Comparison of ENCODE assay signal across 8 cellular contexts in the genomic region with DNA sequence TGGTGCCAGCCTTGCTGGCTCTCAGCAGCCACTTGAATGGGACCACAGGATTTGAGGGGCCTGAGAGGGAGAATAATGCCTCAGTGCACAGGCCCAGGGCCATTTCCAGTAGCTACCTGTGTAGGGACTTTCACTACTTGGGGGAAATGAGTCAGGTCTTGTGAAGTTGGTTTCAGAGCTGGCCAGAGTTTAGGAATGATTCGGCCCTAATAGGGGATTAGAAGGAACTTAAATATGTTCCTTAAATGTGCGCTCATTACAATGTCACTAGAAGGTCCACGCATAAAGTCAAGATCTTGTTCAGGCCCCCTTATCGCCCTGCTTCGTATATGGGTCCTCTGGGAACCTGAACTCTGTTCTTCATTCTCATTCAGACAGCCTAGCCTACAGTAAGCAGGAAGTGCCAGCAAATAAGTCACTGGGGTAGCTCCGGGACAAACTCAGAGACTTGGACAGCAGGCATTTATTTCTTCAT. TPM values are rescaled to one million over a fixed set of nuclear protein-coding genes. Genes with fewer than 3 reads are reported as not detected.
DNase-seq lines count a peak whose midpoint lies in the region; ATAC-seq and TF ChIP-seq lines count a peak whose summit lies in the region.
"Had no signal": no experiment of that assay in that cellular context is flagged by ENCODE, and none has a peak within 500 bp of the region (broad histone marks: within the 10 kb centered on the region; RNA-seq: fewer than 3 reads in every experiment).

No MANE protein-coding gene starts in this region.

- no peak overlapping the region for H2BK15ac ChIP-seq in neuronal stem cell (ENCODE audit: low read length)

- H2BK5ac ChIP-seq in neuronal stem cell (ENCODE audit: low read length), result no peak overlapping the region

- no peak overlapping the region for H3K4me2 ChIP-seq in neuronal stem cell (ENCODE audit: insufficient read depth, low read length, poor library complexity, severe bottlenecking)

- WGBS in neuronal stem cell (ENCODE audit: extremely low coverage in 2 of 2, insufficient read length in 2 of 2, insufficient replicate concordance in 1 of 2), 2 donors, result no CpG with 5 or more reads among the region's 6 CpGs

- H3K27ac ChIP-seq in RWPE2 (ENCODE audit: poor library complexity, severe bottlenecking), result no peak overlapping the region
- H3K27ac ChIP-seq in neuronal stem cell (replicated peaks; ENCODE audit: low read length), result no peak overlapping the region
- H3K27ac ChIP-seq: neutrophil had no signal

- no peak overlapping the region for H2AK5ac ChIP-seq in neuronal stem cell (ENCODE audit: low read depth, low read length)

- H3K4me3 ChIP-seq in RWPE2 (ENCODE audit: severe bottlenecking) (no peak overlapping the region), neuronal stem cell (ENCODE audit: low read length in 2 of 2) (no peak overlapping the region)

- no peak overlapping the region for H2BK120ac ChIP-seq in neuronal stem cell (ENCODE audit: low read depth, low read length)

- H3K79me1 ChIP-seq in neuronal stem cell (ENCODE audit: low read depth, low read length), result no peaks in the 10 kb centered on the region

- H4K91ac ChIP-seq in neuronal stem cell (ENCODE audit: low read depth, low read length, poor library complexity), result no peak overlapping the region

- H3K36me3 ChIP-seq in RWPE2 (ENCODE audit: low read depth) (no peaks in the 10 kb centered on the region), neuronal stem cell (replicated peaks in 1 of 2; ENCODE audit: control insufficient read depth in 2 of 2, insufficient read depth in 2 of 2, low read length in 2 of 2) (no peaks in the 10 kb centered on the region)
- H3K36me3 ChIP-seq: neutrophil had no signal

- ATAC-seq in GM18868 (IDR thresholded peaks at IDR 0.05; ENCODE audit: unreplicated experiment) (peak; percentile 70), HG02610 (IDR thresholded peaks at IDR 0.05; ENCODE audit: unreplicated experiment) (peak; percentile 61), RWPE2 (ENCODE audit: low read depth) (peak; percentile 25; the same call in 1 of the 3 replicates), HG03280 (IDR thresholded peaks at IDR 0.05; ENCODE audit: unreplicated experiment) (no peak)

- no peak overlapping the region for H4K8ac ChIP-seq in neuronal stem cell (ENCODE audit: low read depth, low read length)

- no peak overlapping the region for H3K18ac ChIP-seq in neuronal stem cell (ENCODE audit: low read length)

- no peak for TF ChIP-seq CTCF in RWPE2 (IDR thresholded peaks at IDR 0.05; ENCODE audit: poor library complexity, severe bottlenecking)

- H3K9me3 ChIP-seq in RWPE2 (ENCODE audit: severe bottlenecking), result no peaks in the 10 kb centered on the region
- no peaks in the 10 kb centered on the region for H3K9me3 ChIP-seq in neuronal stem cell (replicated peaks in 1 of 2; ENCODE audit: control insufficient read depth in 2 of 2, insufficient read depth in 1 of 2, low read depth in 1 of 2, low read length in 2 of 2)
- H3K9me3 ChIP-seq: neutrophil had no signal

- H3K4ac ChIP-seq in neuronal stem cell (ENCODE audit: low read length), result no peak overlapping the region

- no peak overlapping the region for H3K9ac ChIP-seq in neuronal stem cell (ENCODE audit: low read depth, low read length, poor library complexity)

- H3K27me3 ChIP-seq in RWPE2 (ENCODE audit: insufficient read depth, poor library complexity, severe bottlenecking) (no peaks in the 10 kb centered on the region), neuronal stem cell (ENCODE audit: control insufficient read depth in 3 of 3, insufficient read depth in 3 of 3, low read depth in 1 of 3, low read length in 3 of 3) (peaks cover 0 to 19% (median 0%) of the 10 kb centered on the region in 3 experiments)

- H3K4me1 ChIP-seq in RWPE2 (ENCODE audit: insufficient read depth, poor library complexity, severe bottlenecking) (peaks cover 2% of the 10 kb centered on the region), neuronal stem cell (ENCODE audit: control insufficient read depth in 2 of 2, insufficient read depth in 1 of 2, low read depth in 1 of 2, low read length in 2 of 2) (no peaks in the 10 kb centered on the region)

- DNase-seq in RWPE2 (ENCODE audit: low spot score), result no peak
- no peak for DNase-seq in neuronal stem cell (ENCODE audit: low spot score)
- no peak for DNase-seq in GF-D8 (lab: John Stamatoyannopoulos, UW)
- no peak for DNase-seq in HT-29 (ENCODE audit: low spot score)

- no peak overlapping the region for H3K14ac ChIP-seq in neuronal stem cell (ENCODE audit: low read length)

- H3K23ac ChIP-seq in neuronal stem cell (ENCODE audit: low read depth, low read length, poor library complexity), result no peak overlapping the region

- H2AFZ ChIP-seq in neuronal stem cell (ENCODE audit: low read length), result peak overlapping the region; percentile 30

- H2BK12ac ChIP-seq in neuronal stem cell (ENCODE audit: low read length), result no peak overlapping the region

RNA-seq across cellular contexts. Expression of gene AKR1A1, which starts 5.6 kb away (rescaled TPM):
- polyA plus RNA-seq in neuronal stem cell (2013, experiment 1 of 2), result 208 TPM
- polyA plus RNA-seq in neuronal stem cell (2013, experiment 2 of 2), result 213 TPM
- 145 and 161 TPM in 2 replicates for total RNA-seq in HT-29 (2014; rRNA removed; shearing (Covaris generic))

RNA-seq across cellular contexts. Expression of gene PRDX1, which starts 23.4 kb away (rescaled TPM):
- polyA plus RNA-seq in neuronal stem cell (2013, experiment 1 of 2), result 459 TPM
- polyA plus RNA-seq in neuronal stem cell (2013, experiment 2 of 2), result 467 TPM
- 630 and 644 TPM in 2 replicates for total RNA-seq in HT-29 (2014; rRNA removed; shearing (Covaris generic))

RNA-seq across cellular contexts. Expression of gene NASP, which starts 38.8 kb away (rescaled TPM):
- polyA plus RNA-seq in neuronal stem cell (2013, experiment 1 of 2), result 328 TPM
- polyA plus RNA-seq in neuronal stem cell (2013, experiment 2 of 2), result 336 TPM
- 100 and 105 TPM in 2 replicates for total RNA-seq in HT-29 (2014; rRNA removed; shearing (Covaris generic))

RNA-seq across cellular contexts. Expression of gene MMACHC, which starts 45.0 kb away (rescaled TPM):
- polyA plus RNA-seq in neuronal stem cell (2013, experiment 1 of 2), result 7.8 TPM
- polyA plus RNA-seq in neuronal stem cell (2013, experiment 2 of 2), result 7.1 TPM
- total RNA-seq in HT-29 (2014; rRNA removed; shearing (Covaris generic)), result 6.8 and 6.9 TPM in 2 replicates

RNA-seq across cellular contexts. Expression of gene CCDC163, which starts 45.2 kb away (rescaled TPM):
- 3.6 TPM for polyA plus RNA-seq in neuronal stem cell (2013, experiment 1 of 2)
- 3.8 TPM for polyA plus RNA-seq in neuronal stem cell (2013, experiment 2 of 2)
- total RNA-seq in HT-29 (2014; rRNA removed; shearing (Covaris generic)), result 0.71 and 1.5 TPM in 2 replicates
